Comparison of ENCODE assay signal across 7 cellular contexts in genomic region chr10:133258066-133258817, GRCh38. TPM values are rescaled to one million over a fixed set of nuclear protein-coding genes. Genes with fewer than 3 reads are reported as not detected.
DNase-seq lines count a peak whose midpoint lies in the region; ATAC-seq lines count a peak whose summit lies in the region.
"Had no signal": no experiment of that assay in that cellular context is flagged by ENCODE, and none has a peak within 500 bp of the region (broad histone marks: within the 10 kb centered on the region; RNA-seq: fewer than 3 reads in every experiment).

No MANE protein-coding gene starts in this region.

- ATAC-seq in GM21381 (IDR thresholded peaks at IDR 0.05; ENCODE audit: unreplicated experiment) (peak; percentile 21), HG03460 (IDR thresholded peaks at IDR 0.05; ENCODE audit: unreplicated experiment) (no peak)

- peak; percentile 50 for DNase-seq in UCSD-AML1 (lab: John Stamatoyannopoulos, UW; ENCODE audit: unreplicated experiment)
- peak; percentile 14 for DNase-seq in myocyte (ENCODE audit: low read depth)
- DNase-seq in NCI-H446 treated with DMSO at 0.1 percent for 48 hours (lab: John Stamatoyannopoulos, UW), result no peak
- no peak for DNase-seq in dermis blood vessel endothelial cell

RNA-seq across cellular contexts. Expression of gene ADAM8, which starts 18.4 kb away (rescaled TPM):
- total RNA-seq in myocyte (1.5 and 2.0 TPM in 2 replicates), dermis blood vessel endothelial cell (0.14 and 0.68 TPM in 2 replicates)
- polyA plus RNA-seq in myocyte (2012), result 0.91 TPM

RNA-seq across cellular contexts. Expression of gene VENTX, which starts 20.6 kb away (rescaled TPM):
- total RNA-seq in myocyte (0.05 TPM in 1 of 2 replicates, not detected in the other), dermis blood vessel endothelial cell (not detected in 2 replicates)
- polyA plus RNA-seq in myocyte (2012), result not detected
- total RNA-seq: SK-MEL-5 had no signal

RNA-seq across cellular contexts. Expression of gene UTF1, which starts 28.2 kb away (rescaled TPM):
- total RNA-seq in myocyte (not detected in 2 replicates), dermis blood vessel endothelial cell (not detected in 2 replicates)
- not detected for polyA plus RNA-seq in myocyte (2012)
- total RNA-seq: SK-MEL-5 had no signal

RNA-seq across cellular contexts. Expression of gene TUBGCP2, which starts 50.4 kb away (rescaled TPM):
- 66.3 and 71.5 TPM in 2 replicates for total RNA-seq in myocyte
- polyA plus RNA-seq in myocyte (2012), result 69.2 TPM
- 33.5 and 47.7 TPM in 2 replicates for total RNA-seq in dermis blood vessel endothelial cell

RNA-seq across cellular contexts. Expression of gene ZNF511, which starts 50.5 kb away (rescaled TPM):
- total RNA-seq in myocyte (25.3 and 25.8 TPM in 2 replicates), dermis blood vessel endothelial cell (23.2 and 24.7 TPM in 2 replicates)
- polyA plus RNA-seq in myocyte (2012), result 24.1 TPM

Comparison
In these comparisons a context has a peak if more than half of its experiments do, and no peak if none do; other contexts are left out.
1. DNase-seq: peak in UCSD-AML1 (single experiment) and myocyte (single experiment); none in NCI-H446 treated with DMSO at 0.1 percent for 48 hours (single experiment) and dermis blood vessel endothelial cell (single experiment).